8 cellular contexts compared by ENCODE assay signal in genomic region chr18:25503567-25504081, GRCh38.
DNase-seq lines count a peak whose midpoint lies in the region; TF ChIP-seq lines count a peak whose summit lies in the region.

No MANE protein-coding gene starts in this region.

- peaks cover 0 to 3% (median 0%) of the 10 kb centered on the region in 8 donors for H3K9me3 Mint-ChIP-seq in CD4-positive, alpha-beta memory T cell

- H3K9me3 ChIP-seq in iPS-20b (ENCODE audit: insufficient read depth, low read depth, low read length), result no peaks in the 10 kb centered on the region
- no peaks in the 10 kb centered on the region for H3K9me3 ChIP-seq in skeletal muscle satellite cell (replicated peaks; ENCODE audit: low read length)
- H3K9me3 ChIP-seq in CD4-positive, alpha-beta memory T cell (ENCODE audit: control insufficient read depth in 1 of 2, low read length in 2 of 2), result no peaks in the 10 kb centered on the region

- DNase-seq in COLO829 (ENCODE audit: low spot score) (peak; percentile 17), NCI-H2227 (lab: John Stamatoyannopoulos, UW; ENCODE audit: unreplicated experiment) (peak; percentile 73), cardiac fibroblast (ENCODE audit: low read depth in 2 of 2) (peak; percentile 65 to 83), NCI-H2029 treated with DMSO at 0.1 percent for 48 hours (lab: John Stamatoyannopoulos, UW) (no peak), RPMI8226 (no peak)
- DNase-seq in CD4-positive, alpha-beta memory T cell, result no peak

- H3K27me3 ChIP-seq in iPS-20b (ENCODE audit: insufficient read depth, low read length), result no peaks in the 10 kb centered on the region
- no peaks in the 10 kb centered on the region for H3K27me3 ChIP-seq in skeletal muscle satellite cell (ENCODE audit: control insufficient read depth, insufficient read depth, low read length)
- no peaks in the 10 kb centered on the region for H3K27me3 ChIP-seq in CD4-positive, alpha-beta memory T cell (ENCODE audit: insufficient read depth, low read length)

- no peaks in the 10 kb centered on the region; the same call in 1 of the 2 replicates for H3K4me1 ChIP-seq in iPS-20b (ENCODE audit: insufficient read depth, low read length)
- H3K4me1 ChIP-seq in skeletal muscle satellite cell (ENCODE audit: control insufficient read depth, insufficient read depth, low read length), result no peaks in the 10 kb centered on the region
- H3K4me1 ChIP-seq in CD4-positive, alpha-beta memory T cell (ENCODE audit: insufficient read depth, low read length), result no peaks in the 10 kb centered on the region

- CTCF ChIA-PET in CD4-positive, alpha-beta memory T cell (lab: Charles Lee; ENCODE audit: partially characterized antibody), result no interaction called here

- no peak overlapping the region for H3K27ac Mint-ChIP-seq in CD4-positive, alpha-beta memory T cell

- peaks cover 2 to 3% of the 10 kb centered on the region in 2 donors for H3K27me3 Mint-ChIP-seq in CD4-positive, alpha-beta memory T cell

- intact Hi-C loops in CD4-positive, alpha-beta memory T cell (cut with micrococcal nuclease), result no loop called here

- no peak overlapping the region for H3K27ac ChIP-seq in iPS-20b (ENCODE audit: low read length)
- H3K27ac ChIP-seq in CD4-positive, alpha-beta memory T cell (ENCODE audit: low read depth, low read length), result no peak overlapping the region

- peak overlapping the region; percentile 90 for H3K4me2 ChIP-seq in skeletal muscle satellite cell (ENCODE audit: low read length)

- no peak for TF ChIP-seq CTCF in cardiac fibroblast (IDR thresholded peaks at IDR 0.05; ENCODE audit: low read depth, low read length)

- H3K4me3 Mint-ChIP-seq in CD4-positive, alpha-beta memory T cell, result no peak overlapping the region

- no peaks in the 10 kb centered on the region for H3K36me3 Mint-ChIP-seq in CD4-positive, alpha-beta memory T cell

- no peaks in the 10 kb centered on the region for H3K36me3 ChIP-seq in iPS-20b (ENCODE audit: insufficient read depth, low read depth, low read length)
- H3K36me3 ChIP-seq in skeletal muscle satellite cell (ENCODE audit: insufficient read depth, low read length), result no peaks in the 10 kb centered on the region
- no peaks in the 10 kb centered on the region for H3K36me3 ChIP-seq in CD4-positive, alpha-beta memory T cell (ENCODE audit: insufficient read depth, low read length)

- POLR2A ChIA-PET in CD4-positive, alpha-beta memory T cell (lab: Charles Lee; ENCODE audit: partially characterized antibody), result no interaction called here

- H3K4me3 ChIP-seq in cardiac fibroblast (replicated peaks in 1 of 2; ENCODE audit: low read depth in 2 of 2, low read length in 2 of 2) (peak overlapping the region; percentile 41 to 42), iPS-20b (ENCODE audit: low read length) (peak overlapping the region; percentile 68), skeletal muscle satellite cell (ENCODE audit: low read length) (peak overlapping the region; percentile 77)
- no peak overlapping the region for H3K4me3 ChIP-seq in CD4-positive, alpha-beta memory T cell (ENCODE audit: low read length in 2 of 2)

- H3K4me1 Mint-ChIP-seq in CD4-positive, alpha-beta memory T cell, result no peaks in the 10 kb centered on the region

- H3K9ac ChIP-seq in iPS-20b (ENCODE audit: low read depth, low read length), result peak overlapping the region; percentile 25; the same call in 1 of the 2 replicates
- peak overlapping the region; percentile 58 for H3K9ac ChIP-seq in skeletal muscle satellite cell (ENCODE audit: low read depth, low read length)

Comparison
In these comparisons a context has a peak if more than half of its experiments do, and no peak if none do; other contexts are left out.
1. DNase-seq: peak in COLO829 (single experiment), NCI-H2227 (single experiment) and cardiac fibroblast (2 of 2); none in NCI-H2029 treated with DMSO at 0.1 percent for 48 hours (single experiment), CD4-positive, alpha-beta memory T cell (0 of 5) and RPMI8226 (single experiment).
2. H3K4me3 ChIP-seq: peak in cardiac fibroblast (2 of 2), iPS-20b (single experiment) and skeletal muscle satellite cell (single experiment); none in CD4-positive, alpha-beta memory T cell (0 of 2).